13 cellular contexts compared by ENCODE assay signal in genomic region chr10:77290528-77291155, GRCh38.
DNase-seq lines count a peak whose midpoint lies in the region; ATAC-seq, FAIRE-seq and TF ChIP-seq lines count a peak whose summit lies in the region.
"Had no signal": no experiment of that assay in that cellular context is flagged by ENCODE, and none has a peak within 500 bp of the region (broad histone marks: within the 10 kb centered on the region; RNA-seq: fewer than 3 reads in every experiment).

No MANE protein-coding gene starts in this region.

- TF ChIP-seq EP300 in A549 (IDR thresholded peaks at IDR 0.05): peak; percentile 45 to 75; a peak in 2 of 5 replicates

- peaks cover 93% of the 10 kb centered on the region for H3K4me1 Mint-ChIP-seq in HFFc6 (ENCODE audit: low read depth)
- H3K4me1 Mint-ChIP-seq: stimulated activated effector memory CD8-positive, alpha-beta T cell treated with anti-CD3 and anti-CD28 coated beads, Interleukin-12 subunit alpha, Interleukin-12 subunit beta, amount 100 ng/mL, for 72 hours; T-helper 17 cell had no signal

- H3K27ac ChIP-seq in A549 (peak overlapping the region; percentile 53 to 78), ascending aorta (peak overlapping the region; percentile 34 to 52), gastrocnemius medialis (no peak overlapping the region)
- H3K27ac ChIP-seq: HL-60, right lobe of liver had no signal

- TF ChIP-seq CTCF in A549 (IDR thresholded peaks at IDR 0.05) (no peak), HFFc6 (IDR thresholded peaks at IDR 0.05) (no peak), ascending aorta (IDR thresholded peaks at IDR 0.05) (no peak), gastrocnemius medialis (IDR thresholded peaks at IDR 0.05 in 4 of 5, conservative IDR thresholded peaks at IDR 0.05 in 1 of 5) (no peak)

- in situ Hi-C loops in gastrocnemius medialis (cut with MboI; ENCODE audit: low sequenced_read_pairs in 4 of 4): no loop called here

- H3K27me3 ChIP-seq in ascending aorta (no peaks in the 10 kb centered on the region), gastrocnemius medialis (no peaks in the 10 kb centered on the region)
- H3K27me3 ChIP-seq: right lobe of liver had no signal

- H3K4me1 ChIP-seq in A549 (peaks cover 69% of the 10 kb centered on the region), ascending aorta (peaks cover 8 to 44% of the 10 kb centered on the region in 2 donors), gastrocnemius medialis (peaks cover 57 to 59% of the 10 kb centered on the region in 2 donors)

- DNase-seq in A549 (ENCODE audit: low read depth in 1 of 2, low spot score in 1 of 2): peak; percentile 25 to 81
- DNase-seq in HFFc6: peak; percentile 91
- DNase-seq in ascending aorta (ENCODE audit: low spot score in 2 of 2): peak in 1 of 2 donors; percentile 58
- peak; percentile 95 for DNase-seq in islet precursor cell
- DNase-seq in gastrocnemius medialis: no peak
- DNase-seq in ecto neural progenitor cell (ENCODE audit: low spot score): no peak
- DNase-seq: H7, right lobe of liver, T-helper 17 cell had no signal

- peak; percentile 81 to 83 for ATAC-seq in A549
- ATAC-seq in GM21619 (IDR thresholded peaks at IDR 0.05; ENCODE audit: unreplicated experiment): no peak
- ATAC-seq in gastrocnemius medialis: no peak
- ATAC-seq in GM19035 (IDR thresholded peaks at IDR 0.05; ENCODE audit: unreplicated experiment): no peak
- ATAC-seq: right lobe of liver; stimulated activated effector memory CD8-positive, alpha-beta T cell treated with anti-CD3 and anti-CD28 coated beads, Interleukin-12 subunit alpha, Interleukin-12 subunit beta, amount 100 ng/mL, for 72 hours; T-helper 17 cell had no signal

- peaks cover 13% of the 10 kb centered on the region for H3K36me3 Mint-ChIP-seq in HFFc6 (ENCODE audit: low read depth)
- H3K36me3 Mint-ChIP-seq: stimulated activated effector memory CD8-positive, alpha-beta T cell treated with anti-CD3 and anti-CD28 coated beads, Interleukin-12 subunit alpha, Interleukin-12 subunit beta, amount 100 ng/mL, for 72 hours had no signal

- H3K27ac Mint-ChIP-seq in HFFc6: peak overlapping the region; percentile 92
- H3K27ac Mint-ChIP-seq: stimulated activated effector memory CD8-positive, alpha-beta T cell treated with anti-CD3 and anti-CD28 coated beads, Interleukin-12 subunit alpha, Interleukin-12 subunit beta, amount 100 ng/mL, for 72 hours; T-helper 17 cell had no signal

- intact Hi-C loops in ascending aorta (cut with DNase I): no loop called here
- intact Hi-C loops in gastrocnemius medialis (cut with DNase I; ENCODE audit: low total_unique reads): no loop called here

- CTCF ChIA-PET in A549 (lab: Yijun Ruan, JAX): interaction anchor here (0.9 to 2.0 kb wide), 5 partner anchors 42 to 315 kb away, joined by 3 to 6 read pairs (median 3); no protein-coding TSS in a partner anchor

- H3K9me3 ChIP-seq in A549 (no peaks in the 10 kb centered on the region), ascending aorta (no peaks in the 10 kb centered on the region), gastrocnemius medialis (no peaks in the 10 kb centered on the region)
- H3K9me3 ChIP-seq: right lobe of liver had no signal

- H3K27me3 Mint-ChIP-seq in HFFc6 (ENCODE audit: insufficient read depth): peaks cover under 1% of the 10 kb centered on the region; the same call in 1 of the 2 replicates

- peak; percentile 63 for FAIRE-seq in A549 (lab: Jason Lieb, UNC)

- H3K4me3 Mint-ChIP-seq in HFFc6: peak overlapping the region; percentile 76
- H3K4me3 Mint-ChIP-seq: stimulated activated effector memory CD8-positive, alpha-beta T cell treated with anti-CD3 and anti-CD28 coated beads, Interleukin-12 subunit alpha, Interleukin-12 subunit beta, amount 100 ng/mL, for 72 hours; T-helper 17 cell had no signal

- no peak for TF ChIP-seq POLR2A in A549 (IDR thresholded peaks at IDR 0.05; ENCODE audit: low read length)
- no peak for TF ChIP-seq POLR2A in gastrocnemius medialis (IDR thresholded peaks at IDR 0.05)

- POLR2A ChIA-PET in A549 (lab: Yijun Ruan, JAX): interaction anchor here (0.6 to 1.1 kb wide), 3 partner anchors 10 to 206 kb away, joined by 3 to 4 read pairs (median 4); no protein-coding TSS in a partner anchor

- H3K4me3 ChIP-seq in A549 (no peak overlapping the region), ascending aorta (peak overlapping the region; percentile 13), gastrocnemius medialis (no peak overlapping the region)
- H3K4me3 ChIP-seq: right lobe of liver had no signal

- peak overlapping the region; percentile 55 for H3K4me2 ChIP-seq in A549

- peak in 1 of 2 experiments; percentile 10; a peak in 2 of 5 replicates for TF ChIP-seq RAD21 in A549 (conservative IDR thresholded peaks at IDR 0.05 in 1 of 2, IDR thresholded peaks at IDR 0.05 in 1 of 2)

- H3K36me3 ChIP-seq in ascending aorta (no peaks in the 10 kb centered on the region), gastrocnemius medialis (no peaks in the 10 kb centered on the region)
- H3K36me3 ChIP-seq: right lobe of liver had no signal

- WGBS in A549 (ENCODE audit: missing lambda C conversion rate): 17% methylated on average over 6 of the region's 6 CpGs

- no peaks in the 10 kb centered on the region; the same call in 1 of the 2 replicates for H3K9me3 Mint-ChIP-seq in HFFc6
- H3K9me3 Mint-ChIP-seq: stimulated activated effector memory CD8-positive, alpha-beta T cell treated with anti-CD3 and anti-CD28 coated beads, Interleukin-12 subunit alpha, Interleukin-12 subunit beta, amount 100 ng/mL, for 72 hours had no signal

TF ChIP-seq in A549, 52 proteins besides CTCF, POLR2A, EP300 and RAD21 (continues in another document):
- TF ChIP-seq RARB (CRISPR knock-in tag; IDR thresholded peaks at IDR 0.05): no peak
- TF ChIP-seq, protein P1, sequence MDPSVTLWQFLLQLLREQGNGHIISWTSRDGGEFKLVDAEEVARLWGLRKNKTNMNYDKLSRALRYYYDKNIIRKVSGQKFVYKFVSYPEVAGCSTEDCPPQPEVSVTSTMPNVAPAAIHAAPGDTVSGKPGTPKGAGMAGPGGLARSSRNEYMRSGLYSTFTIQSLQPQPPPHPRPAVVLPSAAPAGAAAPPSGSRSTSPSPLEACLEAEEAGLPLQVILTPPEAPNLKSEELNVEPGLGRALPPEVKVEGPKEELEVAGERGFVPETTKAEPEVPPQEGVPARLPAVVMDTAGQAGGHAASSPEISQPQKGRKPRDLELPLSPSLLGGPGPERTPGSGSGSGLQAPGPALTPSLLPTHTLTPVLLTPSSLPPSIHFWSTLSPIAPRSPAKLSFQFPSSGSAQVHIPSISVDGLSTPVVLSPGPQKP (IDR thresholded peaks at IDR 0.05; ENCODE audit: low read depth, low read length): no peak
- TF ChIP-seq, protein P2, sequence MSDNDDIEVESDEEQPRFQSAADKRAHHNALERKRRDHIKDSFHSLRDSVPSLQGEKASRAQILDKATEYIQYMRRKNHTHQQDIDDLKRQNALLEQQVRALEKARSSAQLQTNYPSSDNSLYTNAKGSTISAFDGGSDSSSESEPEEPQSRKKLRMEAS (IDR thresholded peaks at IDR 0.05): peak; percentile 73
- TF ChIP-seq MAZ (IDR thresholded peaks at IDR 0.05; ENCODE audit: borderline replicate concordance, low read depth, low read length): no peak
- TF ChIP-seq HMGXB4 (CRISPR knock-in tag; IDR thresholded peaks at IDR 0.05; ENCODE audit: borderline replicate concordance): no peak
- peak; percentile 31; the same call in 1 of the 2 replicates for TF ChIP-seq ATOH8 (CRISPR knock-in tag; IDR thresholded peaks at IDR 0.05; ENCODE audit: low read depth)
- peak; percentile 56; the same call in 1 of the 2 replicates for TF ChIP-seq GATA3 (IDR thresholded peaks at IDR 0.05; ENCODE audit: borderline replicate concordance)
- no peak for TF ChIP-seq TFCP2L1 (CRISPR knock-in tag; IDR thresholded peaks at IDR 0.05)
- no peak for TF ChIP-seq HDAC2 (IDR thresholded peaks at IDR 0.05)
- peak; percentile 52 for TF ChIP-seq JUNB (IDR thresholded peaks at IDR 0.05)
- no peak for TF ChIP-seq ZC3H11A (IDR thresholded peaks at IDR 0.05)
- no peak for TF ChIP-seq ESRRA (IDR thresholded peaks at IDR 0.05; ENCODE audit: borderline replicate concordance, low read length)
- no peak for TF ChIP-seq POLR2AphosphoS2 (conservative IDR thresholded peaks at IDR 0.05; ENCODE audit: low read length)
- no peak for TF ChIP-seq ZSCAN20 (CRISPR knock-in tag; IDR thresholded peaks at IDR 0.05)
- no peak for TF ChIP-seq KDM1A (IDR thresholded peaks at IDR 0.05; ENCODE audit: low read depth)
- TF ChIP-seq, protein P3, sequence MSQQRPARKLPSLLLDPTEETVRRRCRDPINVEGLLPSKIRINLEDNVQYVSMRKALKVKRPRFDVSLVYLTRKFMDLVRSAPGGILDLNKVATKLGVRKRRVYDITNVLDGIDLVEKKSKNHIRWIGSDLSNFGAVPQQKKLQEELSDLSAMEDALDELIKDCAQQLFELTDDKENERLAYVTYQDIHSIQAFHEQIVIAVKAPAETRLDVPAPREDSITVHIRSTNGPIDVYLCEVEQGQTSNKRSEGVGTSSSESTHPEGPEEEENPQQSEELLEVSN (IDR thresholded peaks at IDR 0.05; ENCODE audit: borderline replicate concordance, low read depth): peak; percentile 56; the same call in 1 of the 2 replicates

Comparison
In these comparisons a context has a peak if more than half of its experiments do, and no peak if none do; other contexts are left out.
1. ATAC-seq: peak in A549 (2 of 2); none in GM21619 (single experiment), gastrocnemius medialis (0 of 2) and GM19035 (single experiment).
2. DNase-seq: peak in A549 (2 of 2), HFFc6 (single experiment) and islet precursor cell (single experiment); none in gastrocnemius medialis (0 of 2) and ecto neural progenitor cell (single experiment).
3. H3K27ac ChIP-seq: peak in A549 (2 of 2) and ascending aorta (2 of 2); none in gastrocnemius medialis (0 of 4).
4. H3K4me3 ChIP-seq: peak in ascending aorta (2 of 2); none in A549 (single experiment) and gastrocnemius medialis (0 of 4).